33 cellular contexts compared by ENCODE assay signal in genomic region chr22:49080631-49081030, GRCh38.
"Had no signal": no experiment of that assay in that cellular context is flagged by ENCODE, and none has a peak within 500 bp of the region (broad histone marks: within the 10 kb centered on the region; RNA-seq: fewer than 3 reads in every experiment).

No MANE protein-coding gene starts in this region.

- ATAC-seq: activated CD4-positive, CD25-positive, alpha-beta regulatory T cell treated with anti-CD3 and anti-CD28 coated beads, Interleukin-2, amount 50 U/mL, for 24 hours; activated CD8-positive, alpha-beta memory T cell treated with anti-CD3 and anti-CD28 coated beads, Interleukin-2, amount 10 ng/mL, durations not matched to agents 7 days and 5 days; activated CD8-positive, alpha-beta T cell treated with anti-CD3 and anti-CD28 coated beads, Interleukin-2, amount 10 ng/mL, durations not matched to agents 7 days and 5 days; esophagus mucosa; T-helper 17 cell had no signal

- H3K4me3 ChIP-seq: colonic mucosa had no signal

- H3K36me3 ChIP-seq: brain microvascular endothelial cell, colonic mucosa, WERI-Rb-1 had no signal

- H3K9me3 Mint-ChIP-seq: activated B cell treated with CpG ODN at 0.5 μM for 24 hours; activated CD4-positive, alpha-beta memory T cell treated with anti-CD3 and anti-CD28 coated beads for 36 hours; activated CD4-positive, alpha-beta T cell treated with anti-CD3 and anti-CD28 coated beads, Interleukin-2, amount 10 ng/mL, durations not matched to agents 24 days and 14 days; activated naive CD4-positive, alpha-beta T cell treated with anti-CD3 and anti-CD28 coated beads for 36 hours; activated T-helper 1 cell treated with anti-CD3 and anti-CD28 coated beads, Interleukin-12 subunit alpha, Interleukin-12 subunit beta, Interleukin-2, Interleukin-4 antibody, amounts not matched to agents 30 ng/mL and 10 ng/mL and 1 ng/mL, durations not matched to agents 14 hours and 24 hours and 36 hours; activated T-helper 2 cell treated with anti-CD3 and anti-CD28 coated beads, Interferon-gamma antibody, Interleukin-2, Interleukin-4, amounts not matched to agents 10 μg/mL and 5 μg/mL and 100 μg/mL, durations not matched to agents 14 hours and 24 hours and 36 hours; T-helper 2 cell treated with Interferon-gamma antibody and Interleukin-4, amounts not matched to agents 5 μg/mL and 100 μg/mL, for 36 hours had no signal

- DNase-seq: activated B cell treated with CpG ODN at 0.5 μM for 24 hours; activated CD4-positive, alpha-beta memory T cell treated with anti-CD3 and anti-CD28 coated beads for 36 hours; activated CD4-positive, alpha-beta T cell treated with anti-CD3 and anti-CD28 coated beads, Interleukin-2, amount 10 ng/mL, durations not matched to agents 24 days and 14 days; activated CD8-positive, alpha-beta memory T cell treated with anti-CD3 and anti-CD28 coated beads, Interleukin-2, amount 10 ng/mL, durations not matched to agents 7 days and 5 days; activated CD8-positive, alpha-beta memory T cell treated with anti-CD3 and anti-CD28 coated beads, Interleukin-2, amount 50 U/mL, for 4 hours; activated CD8-positive, alpha-beta T cell treated with anti-CD3 and anti-CD28 coated beads, Interleukin-2, amount 10 ng/mL, durations not matched to agents 7 days and 5 days; activated effector memory CD4-positive, alpha-beta T cell treated with anti-CD3 and anti-CD28 coated beads, Interleukin-2, amount 50 U/mL, for 16 hours; activated naive CD4-positive, alpha-beta T cell treated with anti-CD3 and anti-CD28 coated beads for 36 hours; activated T-cell treated with anti-CD3 and anti-CD28 coated beads, Interleukin-2, amount 50 U/mL, for 1 hour; activated T-cell treated with anti-CD3 and anti-CD28 coated beads, Interleukin-2, amount 50 U/mL, for 48 hours; amniotic stem cell; anterior cingulate cortex; brain microvascular endothelial cell; caudate nucleus; colonic mucosa; effector CD8-positive, alpha-beta T cell; foreskin fibroblast; T-helper 1 cell; T-helper 17 cell; T1000; WERI-Rb-1 had no signal

- H3K4me1 Mint-ChIP-seq: activated B cell treated with CpG ODN at 0.5 μM for 24 hours; activated CD4-positive, alpha-beta T cell treated with anti-CD3 and anti-CD28 coated beads, Interleukin-2, amount 10 ng/mL, durations not matched to agents 24 days and 14 days; activated CD8-positive, alpha-beta memory T cell treated with anti-CD3 and anti-CD28 coated beads, Interleukin-2, amount 10 ng/mL, durations not matched to agents 7 days and 5 days; T-helper 17 cell had no signal

- H3K4me1 ChIP-seq: colonic mucosa had no signal

- H3K4me3 Mint-ChIP-seq: activated B cell treated with CpG ODN at 0.5 μM for 24 hours; activated CD4-positive, alpha-beta memory T cell treated with anti-CD3 and anti-CD28 coated beads for 36 hours; activated CD4-positive, alpha-beta T cell treated with anti-CD3 and anti-CD28 coated beads, Interleukin-2, amount 10 ng/mL, durations not matched to agents 24 days and 14 days; activated CD8-positive, alpha-beta memory T cell treated with anti-CD3 and anti-CD28 coated beads, Interleukin-2, amount 10 ng/mL, durations not matched to agents 7 days and 5 days; activated CD8-positive, alpha-beta T cell treated with anti-CD3 and anti-CD28 coated beads, Interleukin-2, amount 10 ng/mL, durations not matched to agents 7 days and 5 days; activated naive CD4-positive, alpha-beta T cell treated with anti-CD3 and anti-CD28 coated beads for 36 hours; activated naive CD8-positive, alpha-beta T cell; activated T-helper 1 cell treated with anti-CD3 and anti-CD28 coated beads, Interleukin-12 subunit alpha, Interleukin-12 subunit beta, Interleukin-2, Interleukin-4 antibody, amounts not matched to agents 30 ng/mL and 10 ng/mL and 1 ng/mL, durations not matched to agents 14 hours and 24 hours and 36 hours; T-helper 17 cell; T-helper 2 cell treated with Interferon-gamma antibody and Interleukin-4, amounts not matched to agents 5 μg/mL and 100 μg/mL, for 36 hours had no signal

- FAIRE-seq: astrocyte, bronchial epithelial cell, endometrium, endothelial cell of umbilical vein, frontal cortex had no signal

- H3K27me3 Mint-ChIP-seq: activated B cell treated with CpG ODN at 0.5 μM for 24 hours; activated CD4-positive, alpha-beta memory T cell treated with anti-CD3 and anti-CD28 coated beads for 36 hours; activated CD4-positive, alpha-beta T cell treated with anti-CD3 and anti-CD28 coated beads, Interleukin-2, amount 10 ng/mL, durations not matched to agents 24 days and 14 days; activated CD8-positive, alpha-beta memory T cell treated with anti-CD3 and anti-CD28 coated beads, Interleukin-2, amount 10 ng/mL, durations not matched to agents 7 days and 5 days had no signal

- H3K27ac Mint-ChIP-seq: activated B cell treated with CpG ODN at 0.5 μM for 24 hours; activated CD4-positive, alpha-beta memory T cell treated with anti-CD3 and anti-CD28 coated beads for 36 hours; activated CD4-positive, alpha-beta T cell treated with anti-CD3 and anti-CD28 coated beads, Interleukin-2, amount 10 ng/mL, durations not matched to agents 24 days and 14 days; activated CD8-positive, alpha-beta memory T cell treated with anti-CD3 and anti-CD28 coated beads, Interleukin-2, amount 10 ng/mL, durations not matched to agents 7 days and 5 days; activated CD8-positive, alpha-beta T cell treated with anti-CD3 and anti-CD28 coated beads, Interleukin-2, amount 10 ng/mL, durations not matched to agents 7 days and 5 days; activated naive CD4-positive, alpha-beta T cell treated with anti-CD3 and anti-CD28 coated beads for 36 hours; activated naive CD8-positive, alpha-beta T cell; activated T-helper 1 cell treated with anti-CD3 and anti-CD28 coated beads, Interleukin-12 subunit alpha, Interleukin-12 subunit beta, Interleukin-2, Interleukin-4 antibody, amounts not matched to agents 30 ng/mL and 10 ng/mL and 1 ng/mL, durations not matched to agents 14 hours and 24 hours and 36 hours; activated T-helper 2 cell treated with anti-CD3 and anti-CD28 coated beads, Interferon-gamma antibody, Interleukin-2, Interleukin-4, amounts not matched to agents 10 μg/mL and 5 μg/mL and 100 μg/mL, durations not matched to agents 14 hours and 24 hours and 36 hours; T-helper 17 cell; T-helper 2 cell treated with Interferon-gamma antibody and Interleukin-4, amounts not matched to agents 5 μg/mL and 100 μg/mL, for 36 hours had no signal

- H3K36me3 Mint-ChIP-seq: activated CD4-positive, alpha-beta memory T cell treated with anti-CD3 and anti-CD28 coated beads for 36 hours; activated CD8-positive, alpha-beta memory T cell treated with anti-CD3 and anti-CD28 coated beads, Interleukin-2, amount 10 ng/mL, durations not matched to agents 7 days and 5 days; activated naive CD8-positive, alpha-beta T cell had no signal

- H3K9me3 ChIP-seq: colonic mucosa had no signal

- H3K27ac ChIP-seq: brain microvascular endothelial cell, colonic mucosa, epithelial cell of prostate, WERI-Rb-1 had no signal

- H3K27me3 ChIP-seq: brain microvascular endothelial cell, colonic mucosa had no signal
